In the genomic region with DNA sequence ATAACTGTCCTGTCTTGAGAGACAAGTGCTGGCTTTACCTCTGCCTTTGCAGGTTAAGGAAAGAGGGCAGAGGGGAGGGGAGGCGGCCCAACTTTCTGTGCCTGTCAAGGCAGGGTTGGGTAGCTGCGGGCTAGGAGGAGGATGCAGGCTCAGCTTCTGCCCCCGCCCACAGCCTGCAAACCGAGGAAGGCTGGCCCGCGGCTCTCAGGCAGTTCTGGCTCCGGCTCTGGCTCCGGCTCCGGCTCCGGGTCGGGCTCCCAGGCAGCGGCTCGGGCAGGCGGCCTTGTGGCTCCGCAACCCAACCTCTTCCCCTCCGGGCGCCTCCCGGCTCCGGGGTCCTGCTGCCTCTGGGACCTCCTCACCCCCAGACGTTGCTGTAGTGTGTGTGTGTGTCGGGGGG, we compare ENCODE assay signal across 10 cellular contexts.
DNase-seq lines count a peak whose midpoint lies in the region; ATAC-seq and TF ChIP-seq lines count a peak whose summit lies in the region.
"Had no signal": no experiment of that assay in that cellular context is flagged by ENCODE, and none has a peak within 500 bp of the region (broad histone marks: within the 10 kb centered on the region; RNA-seq: fewer than 3 reads in every experiment).

No MANE protein-coding gene starts in this region.

- H3K27me3 ChIP-seq in lower lobe of right lung (ENCODE audit: low read depth): peaks cover 11% of the 10 kb centered on the region

- ATAC-seq in Right ventricle myocardium superior (ENCODE audit: poor library complexity): peak; percentile 84
- ATAC-seq in lower lobe of right lung: peak; percentile 46 to 61

- peaks cover 8% of the 10 kb centered on the region for H3K4me1 ChIP-seq in lower lobe of right lung

- H3K4me1 Mint-ChIP-seq in CD14-positive monocyte: peaks cover 8% of the 10 kb centered on the region

- in situ Hi-C loops in GM13977 (cut with MboI; ENCODE audit: low pct_unique_long_range_greater_than_20kb, low sequenced_read_pairs, unreplicated experiment): no loop called here

- peaks cover 0 to 8% (median 0%) of the 10 kb centered on the region in 7 donors for H3K9me3 Mint-ChIP-seq in CD14-positive monocyte

- no peaks in the 10 kb centered on the region for H3K36me3 Mint-ChIP-seq in CD14-positive monocyte

- no peaks in the 10 kb centered on the region for H3K36me3 ChIP-seq in lower lobe of right lung

- H3K27ac Mint-ChIP-seq in CD14-positive monocyte: no peak overlapping the region

- intact Hi-C loops in Right ventricle myocardium superior (cut with DNase I): no loop called here
- intact Hi-C loops in cardiac septum (cut with DNase I): no loop called here
- intact Hi-C loops in lower lobe of right lung (cut with DNase I): no loop called here
- intact Hi-C loops in CD14-positive monocyte (cut with micrococcal nuclease): no loop called here

- TF ChIP-seq CTCF in lower lobe of right lung (IDR thresholded peaks at IDR 0.05) (no peak), CD14-positive monocyte (IDR thresholded peaks at IDR 0.05) (no peak), GM13977 (IDR thresholded peaks at IDR 0.05; ENCODE audit: extremely low read depth, insufficient read depth, missing control alignments) (no peak)

- H3K9me3 ChIP-seq in lower lobe of right lung: no peaks in the 10 kb centered on the region

- H3K27me3 Mint-ChIP-seq in CD14-positive monocyte (ENCODE audit: low read depth in 3 of 3): peaks cover 51 to 68% (median 66%) of the 10 kb centered on the region in 3 donors

- peak overlapping the region in 1 of 2 donors; percentile 10 for H3K4me3 Mint-ChIP-seq in CD14-positive monocyte

- peak; percentile 68 for DNase-seq in Right ventricle myocardium superior
- no peak for DNase-seq in cardiac septum (ENCODE audit: low spot score)
- DNase-seq in dermis blood vessel endothelial cell: peak; percentile 20
- peak; percentile 45 for DNase-seq in lower lobe of right lung
- DNase-seq in central memory CD4-positive, alpha-beta T cell: no peak
- no peak for DNase-seq in CD14-positive monocyte (ENCODE audit: low spot score)
- no peak for DNase-seq in NCI-H774 (lab: John Stamatoyannopoulos, UW)
- DNase-seq in GM13977 (ENCODE audit: low spot score): no peak
- DNase-seq: activated effector memory CD4-positive, alpha-beta T cell treated with anti-CD3 and anti-CD28 coated beads, Interleukin-2, amount 50 U/mL, for 16 hours had no signal

- no peak overlapping the region for H3K27ac ChIP-seq in lower lobe of right lung
- H3K27ac ChIP-seq: C4-2B had no signal

- H3K4me3 ChIP-seq in lower lobe of right lung: peak overlapping the region; percentile 19

Comparison
In these comparisons a context has a peak if more than half of its experiments do, and no peak if none do; other contexts are left out.
1. DNase-seq: peak in Right ventricle myocardium superior (single experiment), dermis blood vessel endothelial cell (single experiment) and lower lobe of right lung (single experiment); none in cardiac septum (single experiment), central memory CD4-positive, alpha-beta T cell (single experiment), CD14-positive monocyte (single experiment), NCI-H774 (single experiment) and GM13977 (single experiment).